ENCODE assay signal across 1 cellular context in the genomic region with DNA sequence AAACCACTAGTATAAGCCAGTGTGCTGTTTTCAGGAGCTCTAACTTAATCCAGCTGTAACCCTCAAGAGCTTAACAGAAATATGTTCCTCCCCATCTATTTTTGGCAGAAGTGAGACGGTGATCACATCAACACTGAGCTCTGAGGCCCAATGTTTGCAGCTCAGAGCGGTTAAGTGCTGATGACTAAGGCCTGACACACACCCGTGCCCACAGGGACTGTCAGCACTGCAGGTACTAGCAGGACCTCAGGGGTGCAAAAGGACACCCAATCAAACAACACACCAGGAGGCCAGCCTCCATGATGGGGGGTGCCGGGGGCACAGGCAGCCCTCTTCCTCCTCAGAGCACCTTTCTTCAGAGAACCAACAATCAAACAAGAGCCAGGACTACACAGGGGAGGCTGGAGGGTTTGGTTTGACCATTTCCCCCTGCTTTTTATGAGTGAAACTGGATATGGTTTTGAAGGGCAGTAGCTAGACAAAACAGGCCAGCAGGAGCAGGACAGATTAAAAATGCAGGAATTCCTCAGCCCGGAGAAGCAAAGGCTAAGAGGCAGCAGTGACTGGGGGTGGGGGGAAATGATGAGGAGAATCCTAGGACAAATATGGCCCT.
TF ChIP-seq lines count a peak whose summit lies in the region.

No MANE protein-coding gene starts in this region.

TF ChIP-seq in GM23338, 12 proteins besides CTCF, POLR2A, EP300 and RAD21 (continued from another document):
- TF ChIP-seq, protein P1, sequence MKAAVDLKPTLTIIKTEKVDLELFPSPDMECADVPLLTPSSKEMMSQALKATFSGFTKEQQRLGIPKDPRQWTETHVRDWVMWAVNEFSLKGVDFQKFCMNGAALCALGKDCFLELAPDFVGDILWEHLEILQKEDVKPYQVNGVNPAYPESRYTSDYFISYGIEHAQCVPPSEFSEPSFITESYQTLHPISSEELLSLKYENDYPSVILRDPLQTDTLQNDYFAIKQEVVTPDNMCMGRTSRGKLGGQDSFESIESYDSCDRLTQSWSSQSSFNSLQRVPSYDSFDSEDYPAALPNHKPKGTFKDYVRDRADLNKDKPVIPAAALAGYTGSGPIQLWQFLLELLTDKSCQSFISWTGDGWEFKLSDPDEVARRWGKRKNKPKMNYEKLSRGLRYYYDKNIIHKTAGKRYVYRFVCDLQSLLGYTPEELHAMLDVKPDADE (IDR thresholded peaks at IDR 0.05): no peak
- TF ChIP-seq, protein P2, sequence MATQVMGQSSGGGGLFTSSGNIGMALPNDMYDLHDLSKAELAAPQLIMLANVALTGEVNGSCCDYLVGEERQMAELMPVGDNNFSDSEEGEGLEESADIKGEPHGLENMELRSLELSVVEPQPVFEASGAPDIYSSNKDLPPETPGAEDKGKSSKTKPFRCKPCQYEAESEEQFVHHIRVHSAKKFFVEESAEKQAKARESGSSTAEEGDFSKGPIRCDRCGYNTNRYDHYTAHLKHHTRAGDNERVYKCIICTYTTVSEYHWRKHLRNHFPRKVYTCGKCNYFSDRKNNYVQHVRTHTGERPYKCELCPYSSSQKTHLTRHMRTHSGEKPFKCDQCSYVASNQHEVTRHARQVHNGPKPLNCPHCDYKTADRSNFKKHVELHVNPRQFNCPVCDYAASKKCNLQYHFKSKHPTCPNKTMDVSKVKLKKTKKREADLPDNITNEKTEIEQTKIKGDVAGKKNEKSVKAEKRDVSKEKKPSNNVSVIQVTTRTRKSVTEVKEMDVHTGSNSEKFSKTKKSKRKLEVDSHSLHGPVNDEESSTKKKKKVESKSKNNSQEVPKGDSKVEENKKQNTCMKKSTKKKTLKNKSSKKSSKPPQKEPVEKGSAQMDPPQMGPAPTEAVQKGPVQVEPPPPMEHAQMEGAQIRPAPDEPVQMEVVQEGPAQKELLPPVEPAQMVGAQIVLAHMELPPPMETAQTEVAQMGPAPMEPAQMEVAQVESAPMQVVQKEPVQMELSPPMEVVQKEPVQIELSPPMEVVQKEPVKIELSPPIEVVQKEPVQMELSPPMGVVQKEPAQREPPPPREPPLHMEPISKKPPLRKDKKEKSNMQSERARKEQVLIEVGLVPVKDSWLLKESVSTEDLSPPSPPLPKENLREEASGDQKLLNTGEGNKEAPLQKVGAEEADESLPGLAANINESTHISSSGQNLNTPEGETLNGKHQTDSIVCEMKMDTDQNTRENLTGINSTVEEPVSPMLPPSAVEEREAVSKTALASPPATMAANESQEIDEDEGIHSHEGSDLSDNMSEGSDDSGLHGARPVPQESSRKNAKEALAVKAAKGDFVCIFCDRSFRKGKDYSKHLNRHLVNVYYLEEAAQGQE (IDR thresholded peaks at IDR 0.05; ENCODE audit: unreplicated experiment): no peak
- no peak for TF ChIP-seq POLR2AphosphoS5 (IDR thresholded peaks at IDR 0.05; ENCODE audit: low read depth)
- no peak for TF ChIP-seq CREB1 (CRISPR knock-in tag; IDR thresholded peaks at IDR 0.05; ENCODE audit: low read depth)
- no peak for TF ChIP-seq ZNF331 (CRISPR knock-in tag; IDR thresholded peaks at IDR 0.05; ENCODE audit: low read depth)
TF ChIP-seq in GM23338: peak in this region for 0.
